21 cellular contexts compared by ENCODE assay signal in the genomic region with DNA sequence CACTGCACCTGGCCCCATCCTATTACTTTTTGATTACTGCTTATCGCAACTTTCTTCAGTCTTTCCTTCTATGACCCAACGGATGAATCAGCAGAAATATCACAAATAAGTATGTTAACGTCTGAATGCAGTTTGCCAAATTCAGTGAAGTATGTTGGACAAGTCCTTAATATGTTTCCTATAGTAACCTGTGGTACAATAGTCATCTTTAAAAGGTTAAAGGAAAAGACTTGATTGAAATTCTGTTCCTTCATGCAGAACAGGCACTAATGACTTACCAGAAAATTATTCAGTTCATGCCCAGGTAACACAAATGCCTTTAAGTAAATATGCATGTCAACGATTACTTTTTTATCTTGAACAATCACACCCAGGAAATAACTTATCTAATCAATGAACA.
"Had no signal": no experiment of that assay in that cellular context is flagged by ENCODE, and none has a peak within 500 bp of the region (broad histone marks: within the 10 kb centered on the region; RNA-seq: fewer than 3 reads in every experiment).

No MANE protein-coding gene starts in this region.

- H3K27ac ChIP-seq: SJSA1, SK-N-MC had no signal

- H3K36me3 ChIP-seq: SJSA1 had no signal

- DNase-seq: KBM-7, MV-4-11, NCI-H1048, NCI-H1105 treated with DMSO at 0.1 percent for 48 hours, NCI-H1417 treated with DMSO at 0.1 percent for 48 hours, NCI-H146, NCI-H1694 treated with DMSO at 0.1 percent for 48 hours, NCI-H1930, NCI-H2081 treated with DMSO at 0.1 percent for 48 hours, NCI-H2171, NCI-H226, NCI-H446, NCI-H510A, NCI-H524 treated with DMSO at 0.1 percent for 48 hours, NCI-H69, NCI-H774, Right ventricle myocardium superior, RPMI8226, SIG-M5 had no signal

- H3K27me3 ChIP-seq: SJSA1 had no signal

- H3K4me3 ChIP-seq: SJSA1, SK-N-MC had no signal

- H3K9me3 ChIP-seq: SJSA1 had no signal
